18 cellular contexts compared by ENCODE assay signal in genomic region chr2:160322320-160322719, GRCh38.
DNase-seq lines count a peak whose midpoint lies in the region; ATAC-seq and TF ChIP-seq lines count a peak whose summit lies in the region.
"Had no signal": no experiment of that assay in that cellular context is flagged by ENCODE, and none has a peak within 500 bp of the region (broad histone marks: within the 10 kb centered on the region; RNA-seq: fewer than 3 reads in every experiment).

No MANE protein-coding gene starts in this region.

- DNase-seq in CD4-positive, alpha-beta memory T cell: no peak
- no peak for DNase-seq in activated T-helper 1 cell treated with anti-CD3 and anti-CD28 coated beads, Interleukin-12 subunit alpha, Interleukin-12 subunit beta, Interleukin-2, Interleukin-4 antibody, amounts not matched to agents 30 ng/mL and 10 ng/mL and 1 ng/mL, durations not matched to agents 14 hours and 24 hours and 36 hours (ENCODE audit: low spot score)
- DNase-seq in GM10266 (ENCODE audit: extremely low spot score) (no peak), NCI-H2029 treated with DMSO at 0.1 percent for 48 hours (lab: John Stamatoyannopoulos, UW) (no peak), GM10248 (ENCODE audit: extremely low spot score) (no peak)
- DNase-seq: effector CD8-positive, alpha-beta T cell; left cardiac atrium; mucosa of descending colon; NCI-H774; spleen had no signal

- H3K27me3 ChIP-seq in CD4-positive, alpha-beta memory T cell (ENCODE audit: insufficient read depth, low read length): no peaks in the 10 kb centered on the region
- H3K27me3 ChIP-seq: breast epithelium, spleen had no signal

- peaks cover 49% of the 10 kb centered on the region for H3K4me1 ChIP-seq in CD4-positive, alpha-beta memory T cell (ENCODE audit: insufficient read depth, low read length)

- H3K4me1 Mint-ChIP-seq in CD4-positive, alpha-beta memory T cell: peaks cover 55 to 82% (median 69%) of the 10 kb centered on the region in 4 donors
- H3K4me1 Mint-ChIP-seq in activated T-helper 1 cell treated with anti-CD3 and anti-CD28 coated beads, Interleukin-12 subunit alpha, Interleukin-12 subunit beta, Interleukin-2, Interleukin-4 antibody, amounts not matched to agents 30 ng/mL and 10 ng/mL and 1 ng/mL, durations not matched to agents 14 hours and 24 hours and 36 hours (ENCODE audit: low read depth): peaks cover 46% of the 10 kb centered on the region

- no peaks in the 10 kb centered on the region for H3K9me3 Mint-ChIP-seq in CD4-positive, alpha-beta memory T cell
- no peaks in the 10 kb centered on the region for H3K9me3 Mint-ChIP-seq in activated T-helper 1 cell treated with anti-CD3 and anti-CD28 coated beads, Interleukin-12 subunit alpha, Interleukin-12 subunit beta, Interleukin-2, Interleukin-4 antibody, amounts not matched to agents 30 ng/mL and 10 ng/mL and 1 ng/mL, durations not matched to agents 14 hours and 24 hours and 36 hours
- H3K9me3 Mint-ChIP-seq: activated T-helper 2 cell treated with anti-CD3 and anti-CD28 coated beads, Interferon-gamma antibody, Interleukin-2, Interleukin-4, amounts not matched to agents 10 μg/mL and 5 μg/mL and 100 μg/mL, durations not matched to agents 14 hours and 24 hours and 36 hours; WTC11 had no signal

- no peak for TF ChIP-seq CTCF in GM10266 (IDR thresholded peaks at IDR 0.05; ENCODE audit: control insufficient read depth, insufficient read depth, low read depth, missing control alignments)
- no peak for TF ChIP-seq CTCF in GM10248 (IDR thresholded peaks at IDR 0.05; ENCODE audit: control extremely low read depth, extremely low read depth, low read depth, missing control alignments)

- peaks cover 1 to 12% of the 10 kb centered on the region in 2 donors for H3K36me3 Mint-ChIP-seq in CD4-positive, alpha-beta memory T cell
- peaks cover 9% of the 10 kb centered on the region for H3K36me3 Mint-ChIP-seq in activated T-helper 1 cell treated with anti-CD3 and anti-CD28 coated beads, Interleukin-12 subunit alpha, Interleukin-12 subunit beta, Interleukin-2, Interleukin-4 antibody, amounts not matched to agents 30 ng/mL and 10 ng/mL and 1 ng/mL, durations not matched to agents 14 hours and 24 hours and 36 hours (ENCODE audit: low read depth)
- H3K36me3 Mint-ChIP-seq: WTC11 had no signal

- H3K4me3 Mint-ChIP-seq in CD4-positive, alpha-beta memory T cell: peak overlapping the region in 3 of 8 donors; percentile 23 to 33 (median 27)
- no peak overlapping the region for H3K4me3 Mint-ChIP-seq in activated T-helper 1 cell treated with anti-CD3 and anti-CD28 coated beads, Interleukin-12 subunit alpha, Interleukin-12 subunit beta, Interleukin-2, Interleukin-4 antibody, amounts not matched to agents 30 ng/mL and 10 ng/mL and 1 ng/mL, durations not matched to agents 14 hours and 24 hours and 36 hours
- H3K4me3 Mint-ChIP-seq: B cell, WTC11 had no signal

- CTCF ChIA-PET in CD4-positive, alpha-beta memory T cell (lab: Charles Lee; ENCODE audit: partially characterized antibody): interaction anchor here (1.0 to 5.9 kb wide), 11 partner anchors 8 to 672 kb away, joined by 3 to 98 read pairs (median 16); no protein-coding TSS in a partner anchor
- CTCF ChIA-PET in GM10248 (lab: Yijun Ruan, JAX): interaction anchor here (0.8 to 4.8 kb wide), 5 partner anchors 9 to 742 kb away, joined by 3 to 34 read pairs (median 5); no protein-coding TSS in a partner anchor

- intact Hi-C loops in CD4-positive, alpha-beta memory T cell (cut with micrococcal nuclease): no loop called here
- intact Hi-C loops in activated T-helper 1 cell treated with anti-CD3 and anti-CD28 coated beads, Interleukin-12 subunit alpha, Interleukin-12 subunit beta, Interleukin-2, Interleukin-4 antibody, amounts not matched to agents 30 ng/mL and 10 ng/mL and 1 ng/mL, durations not matched to agents 14 hours and 24 hours and 36 hours (cut with micrococcal nuclease): loop anchor here (1.0 to 10.0 kb wide), 12 partner anchors 14 to 842 kb away; partner anchors contain the start of gene TANK

- no peaks in the 10 kb centered on the region for H3K9me3 ChIP-seq in CD4-positive, alpha-beta memory T cell (ENCODE audit: control insufficient read depth in 1 of 2, low read length in 2 of 2)
- H3K9me3 ChIP-seq: breast epithelium, mucosa of descending colon, spleen had no signal

- no peaks in the 10 kb centered on the region for H3K27me3 Mint-ChIP-seq in CD4-positive, alpha-beta memory T cell
- peaks cover 6% of the 10 kb centered on the region for H3K27me3 Mint-ChIP-seq in activated T-helper 1 cell treated with anti-CD3 and anti-CD28 coated beads, Interleukin-12 subunit alpha, Interleukin-12 subunit beta, Interleukin-2, Interleukin-4 antibody, amounts not matched to agents 30 ng/mL and 10 ng/mL and 1 ng/mL, durations not matched to agents 14 hours and 24 hours and 36 hours (ENCODE audit: insufficient read depth)
- H3K27me3 Mint-ChIP-seq: B cell had no signal

- no peak overlapping the region for H3K4me3 ChIP-seq in CD4-positive, alpha-beta memory T cell (ENCODE audit: low read length in 2 of 2)
- H3K4me3 ChIP-seq: breast epithelium, mucosa of descending colon, spleen had no signal

- no peak overlapping the region for H3K27ac ChIP-seq in CD4-positive, alpha-beta memory T cell (ENCODE audit: low read depth, low read length)
- H3K27ac ChIP-seq: breast epithelium had no signal

- peak overlapping the region in 4 of 7 donors; percentile 6 to 54 (median 32) for H3K27ac Mint-ChIP-seq in CD4-positive, alpha-beta memory T cell
- peak overlapping the region; percentile 14 for H3K27ac Mint-ChIP-seq in activated T-helper 1 cell treated with anti-CD3 and anti-CD28 coated beads, Interleukin-12 subunit alpha, Interleukin-12 subunit beta, Interleukin-2, Interleukin-4 antibody, amounts not matched to agents 30 ng/mL and 10 ng/mL and 1 ng/mL, durations not matched to agents 14 hours and 24 hours and 36 hours
- H3K27ac Mint-ChIP-seq: activated T-helper 2 cell treated with anti-CD3 and anti-CD28 coated beads, Interferon-gamma antibody, Interleukin-2, Interleukin-4, amounts not matched to agents 10 μg/mL and 5 μg/mL and 100 μg/mL, durations not matched to agents 14 hours and 24 hours and 36 hours; B cell; WTC11 had no signal

- peak; percentile 65 for ATAC-seq in GM18499 (IDR thresholded peaks at IDR 0.05; ENCODE audit: insufficient read depth, unreplicated experiment)
- peak; percentile 43 for ATAC-seq in HG02798 (IDR thresholded peaks at IDR 0.05; ENCODE audit: poor library complexity, unreplicated experiment)
- no peak for ATAC-seq in HG03095 (IDR thresholded peaks at IDR 0.05; ENCODE audit: unreplicated experiment)
- ATAC-seq: HepG2, left cardiac atrium, mucosa of descending colon, WTC11 had no signal

- no peaks in the 10 kb centered on the region for H3K36me3 ChIP-seq in CD4-positive, alpha-beta memory T cell (ENCODE audit: insufficient read depth, low read length)
- H3K36me3 ChIP-seq: breast epithelium had no signal

- POLR2A ChIA-PET in CD4-positive, alpha-beta memory T cell (lab: Charles Lee; ENCODE audit: partially characterized antibody): no interaction called here
- POLR2A ChIA-PET in GM10248 (lab: Yijun Ruan, JAX): no interaction called here
